ENCODE assay signal across 36 cellular contexts in genomic region chr11:34593085-34593484, GRCh38. TPM values are rescaled to one million over a fixed set of nuclear protein-coding genes. Genes with fewer than 3 reads are reported as not detected.
"Had no signal": no experiment of that assay in that cellular context is flagged by ENCODE, and none has a peak within 500 bp of the region (broad histone marks: within the 10 kb centered on the region; RNA-seq: fewer than 3 reads in every experiment).

No MANE protein-coding gene starts in this region.

- H3K27ac ChIP-seq: brain microvascular endothelial cell, coronary artery, esophagus muscularis mucosa, foreskin keratinocyte, gastrocnemius medialis, heart left ventricle, WERI-Rb-1 had no signal

- H3K4me1 ChIP-seq: esophagus muscularis mucosa, foreskin keratinocyte, gastrocnemius medialis, heart left ventricle had no signal

- H3K4me1 Mint-ChIP-seq: activated B cell treated with CpG ODN at 0.5 μM for 24 hours; activated CD8-positive, alpha-beta memory T cell treated with anti-CD3 and anti-CD28 coated beads, Interleukin-2, amount 10 ng/mL, durations not matched to agents 7 days and 5 days; activated T-helper 17 cell treated with anti-CD3 and anti-CD28 coated beads, Interleukin-2, amount 50 U/mL, for 72 hours; central memory CD8-positive, alpha-beta T cell; T-helper 17 cell had no signal

- ATAC-seq: activated CD4-positive, CD25-positive, alpha-beta regulatory T cell treated with anti-CD3 and anti-CD28 coated beads, Interleukin-2, amount 50 U/mL, for 24 hours; activated CD8-positive, alpha-beta memory T cell treated with anti-CD3 and anti-CD28 coated beads, Interleukin-2, amount 10 ng/mL, durations not matched to agents 7 days and 5 days; activated CD8-positive, alpha-beta T cell treated with anti-CD3 and anti-CD28 coated beads, Interleukin-2, amount 10 ng/mL, durations not matched to agents 7 days and 5 days; activated T-helper 17 cell treated with anti-CD3 and anti-CD28 coated beads, Interleukin-2, amount 50 U/mL, for 72 hours; effector memory CD8-positive, alpha-beta T cell; foreskin keratinocyte; gastrocnemius medialis; heart left ventricle; T-helper 17 cell had no signal

- H3K4me3 Mint-ChIP-seq: activated B cell treated with CpG ODN at 0.5 μM for 24 hours; activated CD4-positive, alpha-beta memory T cell treated with anti-CD3 and anti-CD28 coated beads for 36 hours; activated CD8-positive, alpha-beta memory T cell treated with anti-CD3 and anti-CD28 coated beads, Interleukin-2, amount 10 ng/mL, durations not matched to agents 7 days and 5 days; activated CD8-positive, alpha-beta T cell treated with anti-CD3 and anti-CD28 coated beads, Interleukin-2, amount 10 ng/mL, durations not matched to agents 7 days and 5 days; activated naive CD8-positive, alpha-beta T cell; activated T-helper 17 cell treated with anti-CD3 and anti-CD28 coated beads, Interleukin-2, amount 50 U/mL, for 72 hours; central memory CD8-positive, alpha-beta T cell; effector memory CD8-positive, alpha-beta T cell; T-helper 17 cell; T-helper 2 cell treated with Interferon-gamma antibody and Interleukin-4, amounts not matched to agents 5 μg/mL and 100 μg/mL, for 36 hours had no signal

- H3K36me3 ChIP-seq: brain microvascular endothelial cell, esophagus muscularis mucosa, gastrocnemius medialis, heart left ventricle, WERI-Rb-1 had no signal

- DNase-seq: activated B cell treated with CpG ODN at 0.5 μM for 24 hours; activated CD4-positive, alpha-beta memory T cell treated with anti-CD3 and anti-CD28 coated beads for 36 hours; activated CD4-positive, alpha-beta T cell treated with anti-CD3 and anti-CD28 coated beads for 48 hours; activated CD8-positive, alpha-beta memory T cell treated with anti-CD3 and anti-CD28 coated beads, Interleukin-2, amount 10 ng/mL, durations not matched to agents 7 days and 5 days; activated CD8-positive, alpha-beta memory T cell treated with anti-CD3 and anti-CD28 coated beads, Interleukin-2, amount 50 U/mL, for 4 hours; activated CD8-positive, alpha-beta T cell treated with anti-CD3 and anti-CD28 coated beads, Interleukin-2, amount 10 ng/mL, durations not matched to agents 7 days and 5 days; activated effector memory CD4-positive, alpha-beta T cell treated with Interleukin-2 at 50 U/mL for 16 hours; activated gamma-delta T cell treated with Interleukin-2 at 50 U/mL for 16 hours; activated naive CD4-positive, alpha-beta T cell treated with anti-CD3 and anti-CD28 coated beads, Interleukin-2, amount 50 U/mL, for 16 hours; activated naive CD4-positive, alpha-beta T cell treated with Interleukin-2 at 50 U/mL for 16 hours; activated T-cell treated with anti-CD3 and anti-CD28 coated beads, Interleukin-2, amount 50 U/mL, for 1 hour; amniotic stem cell; anterior cingulate cortex; brain microvascular endothelial cell; dermis blood vessel endothelial cell; effector CD4-positive, alpha-beta T cell; effector memory CD8-positive, alpha-beta T cell; erythroblast; foreskin keratinocyte; gastrocnemius medialis; glutamatergic neuron; heart left ventricle; T-helper 1 cell; T-helper 17 cell; T1000; WERI-Rb-1 had no signal

- H3K36me3 Mint-ChIP-seq: activated CD4-positive, alpha-beta memory T cell treated with anti-CD3 and anti-CD28 coated beads for 36 hours had no signal

- H3K27ac Mint-ChIP-seq: activated B cell treated with CpG ODN at 0.5 μM for 24 hours; activated CD4-positive, alpha-beta memory T cell treated with anti-CD3 and anti-CD28 coated beads for 36 hours; activated CD8-positive, alpha-beta memory T cell treated with anti-CD3 and anti-CD28 coated beads, Interleukin-2, amount 10 ng/mL, durations not matched to agents 7 days and 5 days; activated CD8-positive, alpha-beta T cell treated with anti-CD3 and anti-CD28 coated beads, Interleukin-2, amount 10 ng/mL, durations not matched to agents 7 days and 5 days; activated naive CD8-positive, alpha-beta T cell; activated T-helper 17 cell treated with anti-CD3 and anti-CD28 coated beads, Interleukin-2, amount 50 U/mL, for 72 hours; effector memory CD8-positive, alpha-beta T cell; T-helper 17 cell; T-helper 2 cell treated with Interferon-gamma antibody and Interleukin-4, amounts not matched to agents 5 μg/mL and 100 μg/mL, for 36 hours had no signal

- FAIRE-seq: astrocyte, bronchial epithelial cell had no signal

- H3K4me3 ChIP-seq: coronary artery, esophagus muscularis mucosa, gastrocnemius medialis, heart left ventricle had no signal

- H3K9me3 ChIP-seq: esophagus muscularis mucosa, gastrocnemius medialis had no signal

- H3K27me3 ChIP-seq: brain microvascular endothelial cell, foreskin keratinocyte, heart left ventricle had no signal

RNA-seq across cellular contexts. Expression of gene EHF, which starts 27.8 kb away (rescaled TPM):
- total RNA-seq: activated CD4-positive, alpha-beta memory T cell treated with anti-CD3 and anti-CD28 coated beads for 36 hours; activated CD8-positive, alpha-beta memory T cell treated with anti-CD3 and anti-CD28 coated beads for 36 hours; activated CD8-positive, alpha-beta T cell treated with anti-CD3 and anti-CD28 coated beads, Interleukin-2, amount 10 ng/mL, durations not matched to agents 7 days and 5 days had no signal
